ENCODE assay signal across 17 cellular contexts in genomic region chr10:122864901-122865300, GRCh38. TPM values are rescaled to one million over a fixed set of nuclear protein-coding genes. Genes with fewer than 3 reads are reported as not detected.
DNase-seq lines count a peak whose midpoint lies in the region; ATAC-seq and TF ChIP-seq lines count a peak whose summit lies in the region.
"Had no signal": no experiment of that assay in that cellular context is flagged by ENCODE, and none has a peak within 500 bp of the region (broad histone marks: within the 10 kb centered on the region; RNA-seq: fewer than 3 reads in every experiment).

No MANE protein-coding gene starts in this region.

- H3K4me2 ChIP-seq in IMR-90 (ENCODE audit: low read depth, low read length) = no peak overlapping the region

- CTCF ChIA-PET in AG04449 (lab: Yijun Ruan, JAX) = no interaction called here
- CTCF ChIA-PET in IMR-90 (lab: Yijun Ruan, JAX) = no interaction called here

- peak overlapping the region; percentile 68; the same call in 1 of the 2 replicates for H3K23ac ChIP-seq in IMR-90 (ENCODE audit: low read depth, low read length)

- H3K9ac ChIP-seq in IMR-90 (ENCODE audit: low read depth, low read length) = no peak overlapping the region

- dilution Hi-C loops in IMR-90 (cut with HindIII; ENCODE audit: low sequenced_read_pairs, unreplicated experiment) = no loop called here

- no peaks in the 10 kb centered on the region for H3K36me3 ChIP-seq in IMR-90 (ENCODE audit: control insufficient read depth, insufficient read depth, low read length)

- H4K5ac ChIP-seq in IMR-90 (ENCODE audit: low read depth, low read length) = no peak overlapping the region; the same call in 1 of the 2 replicates

- no peaks in the 10 kb centered on the region for H4K20me1 ChIP-seq in IMR-90 (ENCODE audit: insufficient read depth, low read length)

- H3K4me3 ChIP-seq in AG04449 (ENCODE audit: low read depth, low read length) (no peak overlapping the region), IMR-90 (ENCODE audit: insufficient read depth, low read depth, low read length) (no peak overlapping the region), fibroblast of pulmonary artery (replicated peaks; ENCODE audit: low read depth, low read length) (no peak overlapping the region)
- H3K4me3 ChIP-seq: MG63 had no signal

- H3K18ac ChIP-seq in IMR-90 (ENCODE audit: low read depth, low read length) = no peak overlapping the region

- H3K4me1 ChIP-seq in IMR-90 (ENCODE audit: control insufficient read depth, insufficient read depth, low read length) = peaks cover 14% of the 10 kb centered on the region

- no TSS peak for BruUV-seq in IMR-90 (replicated peaks; lab: Mats Ljungman, UMichigan)

- H3K4ac ChIP-seq in IMR-90 (ENCODE audit: low read depth, low read length) = peak overlapping the region; percentile 73; the same call in 1 of the 2 replicates

- H3K9me1 ChIP-seq in IMR-90 (ENCODE audit: insufficient read depth, low read length) = peaks cover 8% of the 10 kb centered on the region

- intact Hi-C loops in IMR-90 (cut with micrococcal nuclease) = loop anchor here (5.0 kb wide), 1 partner anchor 72 kb away; no protein-coding TSS in a partner anchor

- TF ChIP-seq CTCF in AG04449 (IDR thresholded peaks at IDR 0.05; ENCODE audit: insufficient read depth, low read length, missing control alignments) (no peak), IMR-90 (conservative IDR thresholded peaks at IDR 0.05; ENCODE audit: low read depth, low read length) (no peak), fibroblast of pulmonary artery (IDR thresholded peaks at IDR 0.05; ENCODE audit: low read length, missing control alignments) (no peak)

- in situ Hi-C loops in IMR-90 (cut with MboI; ENCODE audit: low sequenced_read_pairs) = loop anchor here (25.0 kb wide), 2 partner anchors 297 to 703 kb away; partner anchors contain the start of gene BUB3

- H2AK9ac ChIP-seq in IMR-90 (replicated peaks; ENCODE audit: low read depth, low read length, poor library complexity) = no peak overlapping the region

- no peak overlapping the region for H3K27ac ChIP-seq in IMR-90 (ENCODE audit: insufficient read depth, low read length)

- H4K91ac ChIP-seq in IMR-90 (ENCODE audit: insufficient read depth, low read depth, low read length) = no peak overlapping the region; the same call in 1 of the 2 replicates

- H4K8ac ChIP-seq in IMR-90 (ENCODE audit: low read depth in 2 of 2, low read length in 2 of 2) = peak overlapping the region in 1 of 2 experiments; percentile 87; a peak in 1 of 4 replicates

- H3K56ac ChIP-seq in IMR-90 (ENCODE audit: extremely low read depth, insufficient read depth, low read length) = no peak overlapping the region

- no peak overlapping the region for H2AFZ ChIP-seq in IMR-90 (replicated peaks; ENCODE audit: low read length, poor library complexity)

- no CpG with 5 or more reads among the region's 1 CpG for WGBS in IMR-90 (ENCODE audit: extremely low coverage in 2 of 2, insufficient read length in 1 of 2), 2 experiments

- POLR2A ChIA-PET in AG04449 (lab: Yijun Ruan, JAX) = no interaction called here
- POLR2A ChIA-PET in IMR-90 (lab: Charles Lee; ENCODE audit: unreplicated experiment) = interaction anchor here (0.9 to 1.0 kb wide), 2 partner anchors 10 kb away, joined by 3 read pairs; no protein-coding TSS in a partner anchor

- DNase-seq in AG04449 (ENCODE audit: low read depth, low spot score) (peak; percentile 16), IMR-90 (peak; percentile 59), astrocyte of the hippocampus (ENCODE audit: low read depth, low spot score) (peak; percentile 60), fibroblast of pulmonary artery (ENCODE audit: low read depth) (peak; percentile 60), NCI-H774 (lab: John Stamatoyannopoulos, UW) (no peak), NCI-H1092 treated with DMSO at 0.1 percent for 48 hours (lab: John Stamatoyannopoulos, UW) (no peak)
- DNase-seq: activated gamma-delta T cell treated with Interleukin-2 at 50 U/mL for 16 hours; effector CD4-positive, alpha-beta T cell; MG63; NCI-H1930; NCI-H748 treated with DMSO at 0.1 percent for 48 hours; T-helper 1 cell had no signal

- peak; percentile 76 for ATAC-seq in IMR-90 (ENCODE audit: low read depth)
- no peak for ATAC-seq in GM19397 (IDR thresholded peaks at IDR 0.05; ENCODE audit: unreplicated experiment)
- no peak for ATAC-seq in HG03354 (IDR thresholded peaks at IDR 0.05; ENCODE audit: poor library complexity, severe bottlenecking, unreplicated experiment)

- H2BK15ac ChIP-seq in IMR-90 (ENCODE audit: low read depth, low read length) = peak overlapping the region; percentile 96; the same call in 1 of the 3 replicates

- no peaks in the 10 kb centered on the region for H3K9me3 ChIP-seq in IMR-90 (ENCODE audit: control insufficient read depth, insufficient read depth, low read length)

- no peak overlapping the region for H2AK5ac ChIP-seq in IMR-90 (ENCODE audit: low read depth, low read length)

- peaks cover 5 to 14% of the 10 kb centered on the region in 2 experiments; a peak in 3 of 4 replicates for H3K79me1 ChIP-seq in IMR-90 (ENCODE audit: low read depth in 1 of 2, low read length in 2 of 2)

- H2BK20ac ChIP-seq in IMR-90 (ENCODE audit: low read depth, low read length) = peak overlapping the region; percentile 96; the same call in 1 of the 2 replicates

- no peak overlapping the region for H3K14ac ChIP-seq in IMR-90 (replicated peaks; ENCODE audit: low read depth, low read length)

- TF ChIP-seq RAD21 in IMR-90 (IDR thresholded peaks at IDR 0.05; ENCODE audit: low read length) = no peak

- peak overlapping the region; percentile 93; the same call in 1 of the 2 replicates for H2BK120ac ChIP-seq in IMR-90 (ENCODE audit: low read depth, low read length)

- no peaks in the 10 kb centered on the region for H3K27me3 ChIP-seq in IMR-90 (ENCODE audit: control insufficient read depth, insufficient read depth, low read length)
- H3K27me3 ChIP-seq: MG63 had no signal

- no peak for TF ChIP-seq POLR2A in IMR-90 (IDR thresholded peaks at IDR 0.05; ENCODE audit: low read depth, low read length)

- H2BK5ac ChIP-seq in IMR-90 (ENCODE audit: low read depth, low read length, poor library complexity, severe bottlenecking) = peak overlapping the region; percentile 95

TF ChIP-seq in IMR-90, 13 proteins besides CTCF, POLR2A, EP300 and RAD21:
- no peak for TF ChIP-seq CHD1 (IDR thresholded peaks at IDR 0.05; ENCODE audit: low read depth, low read length)
- peak; percentile 50 for TF ChIP-seq MAFK (IDR thresholded peaks at IDR 0.05; ENCODE audit: low read depth, low read length)
- TF ChIP-seq NFE2L2 (IDR thresholded peaks at IDR 0.05; ENCODE audit: low read depth, low read length) = peak; percentile 90

RNA-seq across cellular contexts. Expression of gene FAM24B, which starts 14.5 kb away (rescaled TPM):
- 1.6 and 2.2 TPM in 2 replicates for total RNA-seq in IMR-90 (2012; rRNA removed)
- polyA plus RNA-seq in IMR-90 (2012; rRNA removed) = 3.4 and 4.3 TPM in 2 replicates
- polyA plus RNA-seq in IMR-90 (2012; cell fraction: cytosol; rRNA removed) = 2.4 and 4.4 TPM in 2 replicates
- polyA plus RNA-seq in IMR-90 (2012; cell fraction: nucleus; rRNA removed; ENCODE audit: low replicate concordance) = 1.3 and 9.8 TPM in 2 replicates

RNA-seq across cellular contexts. Expression of gene CUZD1, which starts 19.2 kb away (rescaled TPM):
- total RNA-seq in IMR-90 (2012; rRNA removed) = 0.36 and 0.56 TPM in 2 replicates
- polyA plus RNA-seq in IMR-90 (2012; rRNA removed) = 0.56 and 0.67 TPM in 2 replicates
- 0.07 and 0.10 TPM in 2 replicates for polyA plus RNA-seq in IMR-90 (2012; cell fraction: cytosol; rRNA removed)
- polyA plus RNA-seq in IMR-90 (2012; cell fraction: nucleus; rRNA removed; ENCODE audit: low replicate concordance) = 0.62 and 3.9 TPM in 2 replicates

RNA-seq across cellular contexts. Expression of gene FAM24A, which starts 45.5 kb away (rescaled TPM):
- total RNA-seq in IMR-90 (2012; rRNA removed) = not detected in 2 replicates
- not detected in 2 replicates for polyA plus RNA-seq in IMR-90 (2012; rRNA removed)
- polyA plus RNA-seq in IMR-90 (2012; cell fraction: cytosol; rRNA removed) = not detected in 2 replicates
- polyA plus RNA-seq in IMR-90 (2012; cell fraction: nucleus; rRNA removed; ENCODE audit: low replicate concordance) = not detected in 2 replicates
- total RNA-seq: frontal cortex, lung microvascular endothelial cell, RPMI7951 had no signal

Comparison
In these comparisons a context has a peak if more than half of its experiments do, and no peak if none do; other contexts are left out.
1. DNase-seq: peak in AG04449 (single experiment), IMR-90 (single experiment), astrocyte of the hippocampus (single experiment) and fibroblast of pulmonary artery (single experiment); none in NCI-H774 (single experiment) and NCI-H1092 treated with DMSO at 0.1 percent for 48 hours (single experiment).